In genomic region chr14:100677152-100677924, GRCh38 we compare ENCODE assay signal across 1 cellular context.
TF ChIP-seq lines count a peak whose summit lies in the region.

No MANE protein-coding gene starts in this region.

TF ChIP-seq in H1, 55 proteins besides CTCF, POLR2A, EP300 and RAD21 (continued from another document):
- TF ChIP-seq MAX (IDR thresholded peaks at IDR 0.05) (no peak), TAF1 (IDR thresholded peaks at IDR 0.05; ENCODE audit: low read depth, low read length) (no peak), POU5F1 (IDR thresholded peaks at IDR 0.05; ENCODE audit: low read depth, low read length) (no peak)
